ENCODE assay signal across 11 cellular contexts in genomic region chr11:122413677-122414076, GRCh38.
"Had no signal": no experiment of that assay in that cellular context is flagged by ENCODE, and none has a peak within 500 bp of the region (broad histone marks: within the 10 kb centered on the region; RNA-seq: fewer than 3 reads in every experiment).

No MANE protein-coding gene starts in this region.

- ATAC-seq: GM23338, HCT116 had no signal

- H3K4me1 ChIP-seq: HAP-1 had no signal

- H3K9me3 ChIP-seq: HAP-1 had no signal

- H3K4me3 ChIP-seq: GM23248, GM23338, HAP-1 had no signal

- H3K27ac Mint-ChIP-seq: GM23338, H9, HFFc6 had no signal

- H2AFZ ChIP-seq: GM23248, GM23338 had no signal

- FAIRE-seq: H1, H54 had no signal

- H3K4me2 ChIP-seq: GM23338 had no signal

- H3K36me3 ChIP-seq: HAP-1 had no signal

- H3K27ac ChIP-seq: GM23248 had no signal

- H3K9ac ChIP-seq: GM23248 had no signal

- DNase-seq: GM23248, GOT3, H7, H9, HCEC 1CT, HFFc6 had no signal

- H3K4me3 Mint-ChIP-seq: GM23338, H9, HFFc6 had no signal
